ENCODE assay signal across 20 cellular contexts in genomic region chr10:109587366-109587765, GRCh38.
"Had no signal": no experiment of that assay in that cellular context is flagged by ENCODE, and none has a peak within 500 bp of the region (broad histone marks: within the 10 kb centered on the region; RNA-seq: fewer than 3 reads in every experiment).

No MANE protein-coding gene starts in this region.

- H3K9me3 Mint-ChIP-seq: activated CD4-positive, alpha-beta T cell treated with anti-CD3 and anti-CD28 coated beads, Interleukin-2, amount 10 ng/mL, durations not matched to agents 24 days and 14 days; activated naive CD4-positive, alpha-beta T cell treated with anti-CD3 and anti-CD28 coated beads for 36 hours; activated naive CD8-positive, alpha-beta T cell treated with anti-CD3 and anti-CD28 coated beads, Interleukin-2, amount 50 U/mL, for 24 hours; dendritic cell treated with granulocyte-macrophage colony-stimulating factor and Interleukin-4, amounts not matched to agents 40 ng/mL and 50 ng/mL, for 4 days; nephron progenitor cell had no signal

- H3K27ac ChIP-seq: skin epidermis, transverse colon, vagina had no signal

- H3K4me1 Mint-ChIP-seq: activated CD4-positive, alpha-beta T cell treated with anti-CD3 and anti-CD28 coated beads, Interleukin-2, amount 10 ng/mL, durations not matched to agents 24 days and 14 days; activated naive CD8-positive, alpha-beta T cell treated with anti-CD3 and anti-CD28 coated beads, Interleukin-2, amount 50 U/mL, for 24 hours; nephron progenitor cell had no signal

- H3K9me3 ChIP-seq: transverse colon, vagina had no signal

- H3K4me3 ChIP-seq: skin epidermis, transverse colon, vagina had no signal

- H3K36me3 ChIP-seq: transverse colon, vagina had no signal

- H3K27me3 ChIP-seq: transverse colon, vagina had no signal

- H3K27ac Mint-ChIP-seq: activated CD4-positive, alpha-beta T cell treated with anti-CD3 and anti-CD28 coated beads, Interleukin-2, amount 10 ng/mL, durations not matched to agents 24 days and 14 days; activated naive CD4-positive, alpha-beta T cell treated with anti-CD3 and anti-CD28 coated beads for 36 hours; activated naive CD8-positive, alpha-beta T cell treated with anti-CD3 and anti-CD28 coated beads, Interleukin-2, amount 50 U/mL, for 24 hours; dendritic cell treated with granulocyte-macrophage colony-stimulating factor and Interleukin-4, amounts not matched to agents 40 ng/mL and 50 ng/mL, for 4 days; nephron progenitor cell; progenitor cell of endocrine pancreas had no signal

- H3K4me3 Mint-ChIP-seq: activated CD4-positive, alpha-beta T cell treated with anti-CD3 and anti-CD28 coated beads, Interleukin-2, amount 10 ng/mL, durations not matched to agents 24 days and 14 days; activated naive CD4-positive, alpha-beta T cell treated with anti-CD3 and anti-CD28 coated beads for 36 hours; activated naive CD8-positive, alpha-beta T cell treated with anti-CD3 and anti-CD28 coated beads, Interleukin-2, amount 50 U/mL, for 24 hours; dendritic cell treated with granulocyte-macrophage colony-stimulating factor and Interleukin-4, amounts not matched to agents 40 ng/mL and 50 ng/mL, for 4 days; nephron progenitor cell had no signal

- H3K27me3 Mint-ChIP-seq: activated CD4-positive, alpha-beta T cell treated with anti-CD3 and anti-CD28 coated beads, Interleukin-2, amount 10 ng/mL, durations not matched to agents 24 days and 14 days; activated naive CD8-positive, alpha-beta T cell treated with anti-CD3 and anti-CD28 coated beads, Interleukin-2, amount 50 U/mL, for 24 hours; dendritic cell treated with granulocyte-macrophage colony-stimulating factor and Interleukin-4, amounts not matched to agents 40 ng/mL and 50 ng/mL, for 4 days; progenitor cell of endocrine pancreas had no signal

- DNase-seq: activated CD4-positive, alpha-beta T cell treated with anti-CD3 and anti-CD28 coated beads, Interleukin-2, amount 10 ng/mL, durations not matched to agents 24 days and 14 days; activated CD4-positive, CD25-positive, alpha-beta regulatory T cell; activated CD8-positive, alpha-beta memory T cell treated with anti-CD3 and anti-CD28 coated beads, Interleukin-2, amount 50 U/mL, for 48 hours; activated naive CD4-positive, alpha-beta T cell treated with anti-CD3 and anti-CD28 coated beads for 36 hours; activated naive CD8-positive, alpha-beta T cell treated with anti-CD3 and anti-CD28 coated beads, Interleukin-2, amount 50 U/mL, for 24 hours; aorta; effector memory CD4-positive, alpha-beta T cell; foreskin melanocyte; kidney glomerular epithelial cell; nephron progenitor cell; occipital lobe; right cardiac atrium; stimulated activated CD4-positive, alpha-beta T cell treated with anti-CD3 and anti-CD28 coated beads, Interleukin-15, amount 100 ng/mL, for 24 hours; stimulated activated CD4-positive, alpha-beta T cell treated with anti-CD3 and anti-CD28 coated beads, Interleukin-4, amount 100 ng/mL, for 24 hours; stimulated activated naive CD4-positive, alpha-beta T cell; transverse colon had no signal
